ENCODE assay signal across 26 cellular contexts in genomic region chr2:74860521-74860920, GRCh38.
"Had no signal": no experiment of that assay in that cellular context is flagged by ENCODE, and none has a peak within 500 bp of the region (broad histone marks: within the 10 kb centered on the region; RNA-seq: fewer than 3 reads in every experiment).

No MANE protein-coding gene starts in this region.

- ATAC-seq: activated CD4-positive, alpha-beta T cell treated with anti-CD3 and anti-CD28 coated beads for 36 hours; gastroesophageal sphincter; left cardiac atrium had no signal

- H3K4me3 Mint-ChIP-seq: activated CD4-positive, alpha-beta T cell treated with anti-CD3 and anti-CD28 coated beads for 36 hours; activated T-helper 1 cell treated with anti-CD3 and anti-CD28 coated beads, Interleukin-12 subunit alpha, Interleukin-12 subunit beta, Interleukin-2, Interleukin-4 antibody, amounts not matched to agents 30 ng/mL and 10 ng/mL and 1 ng/mL, durations not matched to agents 14 hours and 24 hours and 36 hours; mesothelial cell of epicardium; naive B cell; nephron progenitor cell; T-helper 2 cell treated with Interferon-gamma antibody and Interleukin-4, amounts not matched to agents 5 μg/mL and 100 μg/mL, for 36 hours; type B pancreatic cell had no signal

- H2AFZ ChIP-seq: hepatocyte had no signal

- H3K4me3 ChIP-seq: esophagus muscularis mucosa, gastroesophageal sphincter, hepatocyte, ovary, right lobe of liver, thoracic aorta, uterus had no signal

- H3K27me3 ChIP-seq: esophagus muscularis mucosa, gastroesophageal sphincter, hepatocyte, ovary, right lobe of liver, uterus had no signal

- H3K36me3 ChIP-seq: esophagus muscularis mucosa, gastroesophageal sphincter, ovary, right lobe of liver, thoracic aorta, uterus had no signal

- H3K27ac Mint-ChIP-seq: activated CD4-positive, alpha-beta T cell treated with anti-CD3 and anti-CD28 coated beads for 36 hours; activated T-helper 1 cell treated with anti-CD3 and anti-CD28 coated beads, Interleukin-12 subunit alpha, Interleukin-12 subunit beta, Interleukin-2, Interleukin-4 antibody, amounts not matched to agents 30 ng/mL and 10 ng/mL and 1 ng/mL, durations not matched to agents 14 hours and 24 hours and 36 hours; mesothelial cell of epicardium; nephron progenitor cell; progenitor cell of endocrine pancreas; T-helper 2 cell treated with Interferon-gamma antibody and Interleukin-4, amounts not matched to agents 5 μg/mL and 100 μg/mL, for 36 hours; type B pancreatic cell had no signal

- H3K4me2 ChIP-seq: hepatocyte had no signal

- H3K9me3 Mint-ChIP-seq: activated T-helper 1 cell treated with anti-CD3 and anti-CD28 coated beads, Interleukin-12 subunit alpha, Interleukin-12 subunit beta, Interleukin-2, Interleukin-4 antibody, amounts not matched to agents 30 ng/mL and 10 ng/mL and 1 ng/mL, durations not matched to agents 14 hours and 24 hours and 36 hours; mesothelial cell of epicardium; naive B cell; nephron progenitor cell; T-helper 2 cell treated with Interferon-gamma antibody and Interleukin-4, amounts not matched to agents 5 μg/mL and 100 μg/mL, for 36 hours had no signal

- H3K27ac ChIP-seq: esophagus muscularis mucosa, gastroesophageal sphincter, hepatocyte, ovary, right lobe of liver, thoracic aorta, uterus had no signal

- H3K27me3 Mint-ChIP-seq: activated CD4-positive, alpha-beta T cell treated with anti-CD3 and anti-CD28 coated beads for 36 hours; naive B cell; progenitor cell of endocrine pancreas; type B pancreatic cell had no signal

- H3K4me1 ChIP-seq: gastroesophageal sphincter, right lobe of liver, uterus had no signal

- DNase-seq: activated CD4-positive, alpha-beta T cell treated with anti-CD3 and anti-CD28 coated beads for 36 hours; activated CD4-positive, CD25-positive, alpha-beta regulatory T cell; activated effector memory CD4-positive, alpha-beta T cell treated with anti-CD3 and anti-CD28 coated beads, Interleukin-2, amount 50 U/mL, for 16 hours; activated naive CD4-positive, alpha-beta T cell treated with anti-CD3 and anti-CD28 coated beads, Interleukin-2, amount 50 U/mL, for 16 hours; activated T-cell treated with anti-CD3 and anti-CD28 coated beads for 4 hours; amygdala; caudate nucleus; dermis blood vessel endothelial cell; effector CD4-positive, alpha-beta T cell; left cardiac atrium; naive B cell; nephron progenitor cell; ovary; right lobe of liver; stimulated activated CD4-positive, alpha-beta T cell treated with anti-CD3 and anti-CD28 coated beads, Interleukin-2, amount 100 ng/mL, for 48 hours; stimulated activated naive CD4-positive, alpha-beta T cell treated with Interleukin-2 at 50 U/mL for 16 hours; uterus had no signal

- H3K9me3 ChIP-seq: esophagus muscularis mucosa, gastroesophageal sphincter, ovary, right lobe of liver, thoracic aorta, uterus had no signal
